ENCODE assay signal across 24 cellular contexts in genomic region chr1:15727424-15727823, GRCh38. TPM values are rescaled to one million over a fixed set of nuclear protein-coding genes. Genes with fewer than 3 reads are reported as not detected.
"Had no signal": no experiment of that assay in that cellular context is flagged by ENCODE, and none has a peak within 500 bp of the region (broad histone marks: within the 10 kb centered on the region; RNA-seq: fewer than 3 reads in every experiment).

No MANE protein-coding gene starts in this region.

- FAIRE-seq: pancreas had no signal

- H3K4me1 ChIP-seq: pancreas had no signal

- DNase-seq: activated CD4-positive, alpha-beta T cell treated with anti-CD3 and anti-CD28 coated beads, Interleukin-2, amount 50 U/mL, for 1 hour; activated CD8-positive, alpha-beta memory T cell treated with anti-CD3 and anti-CD28 coated beads, Interleukin-2, amount 50 U/mL, for 4 hours; activated effector memory CD4-positive, alpha-beta T cell treated with Interleukin-2 at 50 U/mL for 16 hours; activated naive CD4-positive, alpha-beta T cell treated with anti-CD3 and anti-CD28 coated beads, Interleukin-2, amount 10 ng/mL, durations not matched to agents 7 days and 5 days; activated T-cell treated with anti-CD3 and anti-CD28 coated beads, Interleukin-2, amount 50 U/mL, for 4 hours; dorsolateral prefrontal cortex; foreskin fibroblast; hypothalamus; islet precursor cell; left colon; midbrain; naive B cell; pancreas; sigmoid colon; stimulated activated naive B cell treated with anti-CD40 and anti-IgM and Interleukin-4, amounts not matched to agents 10 μg/mL and 1 μg/mL and 100 μg/mL, for 72 hours; T-cell; T1000 had no signal

- H3K27ac ChIP-seq: dorsolateral prefrontal cortex, epithelial cell of prostate, pancreas, sigmoid colon, thoracic aorta, upper lobe of left lung had no signal

- H3K9me3 ChIP-seq: pancreas, sigmoid colon, thoracic aorta, upper lobe of left lung had no signal

- H3K4me3 ChIP-seq: dorsolateral prefrontal cortex, lung, pancreas, sigmoid colon, thoracic aorta, upper lobe of left lung had no signal

- ATAC-seq: activated CD4-positive, CD25-positive, alpha-beta regulatory T cell treated with anti-CD3 and anti-CD28 coated beads, Interleukin-2, amount 50 U/mL, for 24 hours; activated T-cell treated with anti-CD3 and anti-CD28 coated beads, Interleukin-2, amount 50 U/mL, for 4 hours; left colon; pancreas; SK-N-SH treated with all-trans-retinoic acid at 6 μM for 48 hours; stimulated activated naive B cell treated with anti-CD40 and anti-IgM and Interleukin-4, amounts not matched to agents 10 μg/mL and 1 μg/mL and 100 μg/mL, for 72 hours; T-cell had no signal

- H3K27me3 ChIP-seq: dorsolateral prefrontal cortex, pancreas, sigmoid colon, upper lobe of left lung had no signal

RNA-seq across cellular contexts. Expression of gene TMEM82, which starts 14.9 kb away (rescaled TPM):
- total RNA-seq: activated T-cell treated with anti-CD3 and anti-CD28 coated beads, Interleukin-2, amount 50 U/mL, for 4 hours; dorsolateral prefrontal cortex; lung; neural crest cell; pancreas; T-cell; thoracic aorta; upper lobe of left lung had no signal
- polyA plus RNA-seq: lung, pancreas had no signal
